In the genomic region with DNA sequence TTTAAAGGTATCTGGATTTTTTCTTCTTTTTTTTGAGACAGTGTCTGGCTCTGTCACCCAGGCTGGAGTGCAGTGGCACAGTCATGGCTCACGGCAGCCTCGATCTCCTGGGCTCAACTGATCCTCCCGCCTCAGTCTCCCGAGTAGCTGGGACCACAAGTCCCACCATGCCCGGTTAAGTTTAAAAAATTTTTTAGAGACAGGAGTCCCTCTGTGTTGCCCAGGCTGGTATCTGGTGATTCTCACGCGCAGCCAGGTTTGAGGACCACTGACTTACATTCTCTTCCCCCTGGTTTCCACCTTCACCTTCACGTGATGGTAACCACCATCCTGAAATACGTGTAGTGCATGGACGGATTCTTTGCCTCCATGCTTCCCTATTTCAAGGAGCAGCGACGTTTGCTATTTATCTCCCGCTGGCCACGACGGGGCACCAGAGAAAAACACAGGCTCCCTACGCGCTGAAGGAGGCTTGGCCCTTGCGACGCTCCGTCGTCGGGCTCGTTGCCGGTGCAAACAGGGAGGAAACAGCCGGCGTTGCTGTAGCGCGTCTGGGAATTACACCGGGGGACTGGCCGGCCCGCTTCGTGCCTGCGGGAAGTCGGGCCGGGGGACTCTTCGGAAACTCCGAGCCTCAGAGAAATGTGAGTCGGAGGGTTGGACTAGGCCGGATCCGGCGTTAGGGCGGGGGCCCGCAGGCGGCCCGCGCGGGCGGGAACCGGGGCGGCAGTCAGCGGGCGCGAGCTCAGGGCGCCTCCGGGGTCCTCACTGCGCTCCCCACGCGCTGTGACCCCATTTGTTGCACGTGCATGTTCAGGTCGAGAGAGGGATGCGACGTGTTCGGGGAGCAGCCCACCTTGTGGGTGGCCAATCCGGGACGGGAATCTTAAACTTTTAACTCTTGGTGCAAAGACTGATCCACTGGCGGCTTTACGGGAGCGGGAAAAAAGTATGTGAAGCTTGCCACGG, we compare ENCODE assay signal across 8 cellular contexts. TPM values are rescaled to one million over a fixed set of nuclear protein-coding genes. Genes with fewer than 3 reads are reported as not detected.
DNase-seq lines count a peak whose midpoint lies in the region; ATAC-seq and TF ChIP-seq lines count a peak whose summit lies in the region.

A gene with protein sequence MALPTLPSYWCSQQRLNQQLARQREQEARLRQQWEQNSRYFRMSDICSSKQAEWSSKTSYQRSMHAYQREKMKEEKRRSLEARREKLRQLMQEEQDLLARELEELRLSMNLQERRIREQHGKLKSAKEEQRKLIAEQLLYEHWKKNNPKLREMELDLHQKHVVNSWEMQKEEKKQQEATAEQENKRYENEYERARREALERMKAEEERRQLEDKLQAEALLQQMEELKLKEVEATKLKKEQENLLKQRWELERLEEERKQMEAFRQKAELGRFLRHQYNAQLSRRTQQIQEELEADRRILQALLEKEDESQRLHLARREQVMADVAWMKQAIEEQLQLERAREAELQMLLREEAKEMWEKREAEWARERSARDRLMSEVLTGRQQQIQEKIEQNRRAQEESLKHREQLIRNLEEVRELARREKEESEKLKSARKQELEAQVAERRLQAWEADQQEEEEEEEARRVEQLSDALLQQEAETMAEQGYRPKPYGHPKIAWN (plus strand): TSS at position 492 of the 969 bp plus-strand sequence. CDS start 2,753 bp downstream, outside the sequence.

- H3K4me1 ChIP-seq in Karpas-422 (ENCODE audit: low read length): peaks cover 22% of the 10 kb centered on the region

- H3K4me2 ChIP-seq in Karpas-422 (ENCODE audit: low read depth, low read length, poor library complexity, severe bottlenecking): peak within 1 kb of the TSS; percentile 82

- H4K20me1 ChIP-seq in Karpas-422 (ENCODE audit: insufficient read depth, low read depth, low read length): no peaks in the 10 kb centered on the region

- H3K4me1 Mint-ChIP-seq in naive thymus-derived CD8-positive, alpha-beta T cell: peaks cover 15 to 32% (median 26%) of the 10 kb centered on the region in 4 donors

- no peaks in the 10 kb centered on the region for H3K9me3 ChIP-seq in Karpas-422 (ENCODE audit: low read length)

- POLR2A ChIA-PET in naive thymus-derived CD8-positive, alpha-beta T cell (lab: Charles Lee): interaction anchor here (0.5 to 1.4 kb wide), 6 partner anchors 11 to 1313 kb away, joined by 3 to 4 read pairs (median 3); no protein-coding TSS in a partner anchor

- peak within 1 kb of the TSS; percentile 59 for H3K27ac ChIP-seq in Karpas-422 (ENCODE audit: low read length)

- no peaks in the 10 kb centered on the region for H3K27me3 ChIP-seq in Karpas-422 (ENCODE audit: low read length)

- peaks cover 5 to 22% (median 8%) of the 10 kb centered on the region in 3 donors for H3K36me3 Mint-ChIP-seq in naive thymus-derived CD8-positive, alpha-beta T cell

- peak within 1 kb of the TSS; percentile 87 for H3K4me3 ChIP-seq in Karpas-422 (ENCODE audit: low read length)
- peak within 1 kb of the TSS; percentile 69 for H3K4me3 ChIP-seq in fibroblast of mammary gland (ENCODE audit: control insufficient read depth, low read depth, low read length)

- peaks cover 32% of the 10 kb centered on the region for H3K79me2 ChIP-seq in Karpas-422 (ENCODE audit: low read length)

- H3K27me3 Mint-ChIP-seq in naive thymus-derived CD8-positive, alpha-beta T cell: no peaks in the 10 kb centered on the region

- H3K9ac ChIP-seq in Karpas-422 (ENCODE audit: low read length): peak within 1 kb of the TSS; percentile 80

- H3K4me3 Mint-ChIP-seq in naive thymus-derived CD8-positive, alpha-beta T cell: peak within 1 kb of the TSS; percentile 92 to 97 (median 95)

- no peaks in the 10 kb centered on the region for H3K9me3 Mint-ChIP-seq in naive thymus-derived CD8-positive, alpha-beta T cell

- no peaks in the 10 kb centered on the region for H3K9me2 ChIP-seq in Karpas-422 (replicated peaks; ENCODE audit: insufficient read depth, low read length)

- H3K36me3 ChIP-seq in Karpas-422 (ENCODE audit: insufficient read depth, low read length): peaks cover 22% of the 10 kb centered on the region

- peak; percentile 69 for ATAC-seq in GM21528 (IDR thresholded peaks at IDR 0.05; ENCODE audit: low FRiP score, unreplicated experiment)
- ATAC-seq in naive thymus-derived CD8-positive, alpha-beta T cell: peak; percentile 87 to 91

- peak; percentile 93 for DNase-seq in D341Med (ENCODE audit: low spot score)
- DNase-seq in Karpas-422: peak; percentile 92
- DNase-seq in RPMI8226: peak; percentile 90
- DNase-seq in activated T-helper 1 cell treated with anti-CD3 and anti-CD28 coated beads, Interleukin-2, amount 50 U/mL, for 16 hours (ENCODE audit: low read depth in 1 of 2, low spot score in 1 of 2): peak; percentile 47 to 52
- peak; percentile 86 for DNase-seq in fibroblast of mammary gland (ENCODE audit: low read depth)
- DNase-seq in naive thymus-derived CD8-positive, alpha-beta T cell: peak; percentile 49 to 84 (median 66)
- DNase-seq in stimulated activated naive CD4-positive, alpha-beta T cell (lab: John Stamatoyannopoulos, UW): peak; percentile 52 to 79 (median 64)

- H2AFZ ChIP-seq in Karpas-422 (ENCODE audit: low read length): peak within 1 kb of the TSS; percentile 98

- peak; percentile 36 for TF ChIP-seq CTCF in fibroblast of mammary gland (conservative IDR thresholded peaks at IDR 0.05; ENCODE audit: control insufficient read depth, insufficient read depth, low read depth, low read length)

- H3K27ac Mint-ChIP-seq in naive thymus-derived CD8-positive, alpha-beta T cell: peak within 1 kb of the TSS; percentile 93 to 99 (median 96)

RNA-seq across cellular contexts. Expression of the gene that starts here (rescaled TPM):
- total RNA-seq in Karpas-422 (2014; rRNA removed; shearing (Covaris generic); ENCODE audit: low replicate concordance): 11.8 and 17.0 TPM in 2 replicates
- 10 to 100 TPM; 36.8 to 39.1 TPM for total RNA-seq in naive thymus-derived CD8-positive, alpha-beta T cell
- polyA plus RNA-seq in naive thymus-derived CD8-positive, alpha-beta T cell: 10 to 100 TPM in 1 of 3 donors, 1 to 10 TPM in 2; 6.7 to 11.1 (median 8.6) TPM

Comparison
In these comparisons a context has a peak if more than half of its experiments do, and no peak if none do; other contexts are left out.
1. Peak in every context shown above with its lines: DNase-seq, ATAC-seq, H3K4me3 ChIP-seq and H3K27ac ChIP-seq.